In genomic region chr7:105808703-105809590, GRCh38 we compare ENCODE assay signal across 8 cellular contexts.
DNase-seq lines count a peak whose midpoint lies in the region; ATAC-seq and TF ChIP-seq lines count a peak whose summit lies in the region.

No MANE protein-coding gene starts in this region.

- DNase-seq in COLO829 (ENCODE audit: low spot score) (peak; percentile 91), HT1080 (ENCODE audit: low read depth) (peak; percentile 89), erythroblast (lab: John Stamatoyannopoulos, UW) (peak; percentile 4 to 19), NCI-H1694 (lab: John Stamatoyannopoulos, UW) (no peak), inferior parietal cortex (ENCODE audit: extremely low spot score) (no peak)
- peak; percentile 72 to 78 for DNase-seq in activated CD4-positive, alpha-beta T cell treated with anti-CD3 and anti-CD28 coated beads for 4 hours
- DNase-seq in stimulated activated CD8-positive, alpha-beta memory T cell treated with anti-CD3 and anti-CD28 coated beads, Interleukin-12 subunit alpha, Interleukin-12 subunit beta, amount 100 ng/mL, for 1 hour (ENCODE audit: low read depth) = peak; percentile 43

- no peak for TF ChIP-seq POLR2A in erythroblast (IDR thresholded peaks at IDR 0.05; ENCODE audit: low read length)

- peak; percentile 98 for ATAC-seq in GM21423 (IDR thresholded peaks at IDR 0.05; ENCODE audit: unreplicated experiment)

Comparison
In these comparisons a context has a peak if more than half of its experiments do, and no peak if none do; other contexts are left out.
1. DNase-seq: peak in COLO829 (single experiment), HT1080 (single experiment), activated CD4-positive, alpha-beta T cell treated with anti-CD3 and anti-CD28 coated beads for 4 hours (2 of 2), erythroblast (2 of 2) and stimulated activated CD8-positive, alpha-beta memory T cell treated with anti-CD3 and anti-CD28 coated beads, Interleukin-12 subunit alpha, Interleukin-12 subunit beta, amount 100 ng/mL, for 1 hour (single experiment); none in NCI-H1694 (single experiment) and inferior parietal cortex (single experiment).